Comparison of ENCODE assay signal across 21 cellular contexts in genomic region chr10:1515780-1516491, GRCh38.
A peak's percentile ranks its signal among the peaks of the same experiment; 100 is the strongest.
DNase-seq lines count a peak whose midpoint lies in the region; ATAC-seq and TF ChIP-seq lines count a peak whose summit lies in the region.
"Had no signal": no experiment of that assay in that cellular context is flagged by ENCODE, and none has a peak within 500 bp of the region (broad histone marks: within the 10 kb centered on the region; RNA-seq: fewer than 3 reads in every experiment).

No MANE protein-coding gene starts in this region.

- peaks cover 8% of the 10 kb centered on the region for H3K4me1 Mint-ChIP-seq in GM23338
- H3K4me1 Mint-ChIP-seq in stimulated activated effector memory CD8-positive, alpha-beta T cell treated with anti-CD3 and anti-CD28 coated beads, Interleukin-12 subunit alpha, Interleukin-12 subunit beta, amount 100 ng/mL, for 72 hours, result no peaks in the 10 kb centered on the region
- H3K4me1 Mint-ChIP-seq: CD14-positive monocyte, T-cell had no signal

- H3K9me3 Mint-ChIP-seq in GM23338, result peaks cover 4% of the 10 kb centered on the region; the same call in 1 of the 3 replicates
- no peaks in the 10 kb centered on the region for H3K9me3 Mint-ChIP-seq in stimulated activated effector memory CD8-positive, alpha-beta T cell treated with anti-CD3 and anti-CD28 coated beads, Interleukin-12 subunit alpha, Interleukin-12 subunit beta, amount 100 ng/mL, for 72 hours

- no peak overlapping the region for H3K4me3 Mint-ChIP-seq in GM23338
- no peak overlapping the region for H3K4me3 Mint-ChIP-seq in stimulated activated effector memory CD8-positive, alpha-beta T cell treated with anti-CD3 and anti-CD28 coated beads, Interleukin-12 subunit alpha, Interleukin-12 subunit beta, amount 100 ng/mL, for 72 hours
- H3K4me3 Mint-ChIP-seq: B cell, CD14-positive monocyte, T-cell had no signal

- no peaks in the 10 kb centered on the region for H3K36me3 ChIP-seq in GM23338 (ENCODE audit: insufficient read depth)

- no peak overlapping the region for H3K27ac Mint-ChIP-seq in GM23338
- H3K27ac Mint-ChIP-seq in stimulated activated effector memory CD8-positive, alpha-beta T cell treated with anti-CD3 and anti-CD28 coated beads, Interleukin-12 subunit alpha, Interleukin-12 subunit beta, amount 100 ng/mL, for 72 hours, result no peak overlapping the region
- H3K27ac Mint-ChIP-seq: B cell, CD14-positive monocyte, T-cell had no signal

- H3K4me3 ChIP-seq in GM23338, result no peak overlapping the region
- H3K4me3 ChIP-seq in coronary artery, result no peak overlapping the region
- H3K4me3 ChIP-seq: GM23248, PC-9 had no signal

- no peaks in the 10 kb centered on the region for H3K27me3 ChIP-seq in GM23338 (ENCODE audit: insufficient read depth)

- TF ChIP-seq CTCF in GM23338 (conservative IDR thresholded peaks at IDR 0.05; ENCODE audit: low read depth in 2 of 2), result no peak
- TF ChIP-seq CTCF in coronary artery (IDR thresholded peaks at IDR 0.05), result no peak

- no peak overlapping the region for H3K27ac ChIP-seq in GM23338 (ENCODE audit: low read depth)
- no peak overlapping the region for H3K27ac ChIP-seq in coronary artery
- H3K27ac ChIP-seq: GM23248, PC-9, RWPE1 had no signal

- H3K9me2 ChIP-seq in GM23338 (ENCODE audit: insufficient read depth), result peaks cover 9% of the 10 kb centered on the region; the same call in 1 of the 2 replicates
- H3K9me2 ChIP-seq: SK-N-SH had no signal

- no peaks in the 10 kb centered on the region for H3F3A ChIP-seq in GM23338 (replicated peaks; ENCODE audit: low read depth)

- H4K20me1 ChIP-seq in GM23338 (replicated peaks; ENCODE audit: insufficient read depth), result no peaks in the 10 kb centered on the region

- DNase-seq in NCI-H2107 treated with DMSO at 0.1 percent for 48 hours (lab: John Stamatoyannopoulos, UW; ENCODE audit: unreplicated experiment), result peak; percentile 21
- no peak for DNase-seq in NCI-H2107 (lab: John Stamatoyannopoulos, UW)
- DNase-seq in GM23338 (ENCODE audit: low spot score), result no peak
- DNase-seq in coronary artery (ENCODE audit: low spot score), result peak; percentile 49
- no peak for DNase-seq in stimulated activated effector memory CD8-positive, alpha-beta T cell treated with anti-CD3 and anti-CD28 coated beads, Interleukin-12 subunit alpha, Interleukin-12 subunit beta, amount 100 ng/mL, for 72 hours (ENCODE audit: low spot score in 2 of 2)
- DNase-seq in T-helper 1 cell, result no peak
- DNase-seq in DMS114 treated with DMSO at 0.1 percent for 48 hours (lab: John Stamatoyannopoulos, UW; ENCODE audit: unreplicated experiment), result no peak
- DNase-seq: GM23248, HCEC 1CT, KG1, NCI-H1105, NCI-H187, NCI-H226, NCI-H526 treated with DMSO at 0.1 percent for 48 hours, PC-9, SHP77 treated with DMSO at 0.1 percent for 48 hours, SK-N-SH, T-cell had no signal

- no peak overlapping the region for H2AFZ ChIP-seq in GM23338
- H2AFZ ChIP-seq: GM23248, PC-9 had no signal

- H3K79me2 ChIP-seq in GM23338 (replicated peaks; ENCODE audit: insufficient read depth), result no peaks in the 10 kb centered on the region

- H3K4me1 ChIP-seq in GM23338 (ENCODE audit: insufficient read depth), result peaks cover 3% of the 10 kb centered on the region

- peak; percentile 41 for ATAC-seq in GM23338
- ATAC-seq in stimulated activated effector memory CD8-positive, alpha-beta T cell treated with anti-CD3 and anti-CD28 coated beads, Interleukin-12 subunit alpha, Interleukin-12 subunit beta, amount 100 ng/mL, for 72 hours, result peak; percentile 8
- ATAC-seq: T-cell had no signal

- no peaks in the 10 kb centered on the region for H3K27me3 Mint-ChIP-seq in GM23338 (ENCODE audit: insufficient read depth, low read depth, poor library complexity)

- no peaks in the 10 kb centered on the region for H3K36me3 Mint-ChIP-seq in GM23338 (ENCODE audit: low read depth)
- H3K36me3 Mint-ChIP-seq in stimulated activated effector memory CD8-positive, alpha-beta T cell treated with anti-CD3 and anti-CD28 coated beads, Interleukin-12 subunit alpha, Interleukin-12 subunit beta, amount 100 ng/mL, for 72 hours, result no peaks in the 10 kb centered on the region
- H3K36me3 Mint-ChIP-seq: CD14-positive monocyte, T-cell had no signal

- H3K4me2 ChIP-seq in GM23338, result no peak overlapping the region
- H3K4me2 ChIP-seq: PC-9, SK-N-SH had no signal

TF ChIP-seq in GM23338, 12 proteins besides CTCF, POLR2A, EP300 and RAD21 (continues in another document):
- TF ChIP-seq REST (IDR thresholded peaks at IDR 0.05; ENCODE audit: unreplicated experiment) (no peak), ZNF331 (CRISPR knock-in tag; IDR thresholded peaks at IDR 0.05; ENCODE audit: low read depth) (no peak), STAT1 (IDR thresholded peaks at IDR 0.05; ENCODE audit: unreplicated experiment) (no peak), ZNF114 (CRISPR knock-in tag; IDR thresholded peaks at IDR 0.05) (no peak), NANOG (IDR thresholded peaks at IDR 0.05; ENCODE audit: borderline replicate concordance) (no peak), EZH2phosphoT487 (IDR thresholded peaks at IDR 0.05; ENCODE audit: unreplicated experiment) (no peak), EZH2 (IDR thresholded peaks at IDR 0.05; ENCODE audit: low read depth, unreplicated experiment) (no peak), CREB1 (CRISPR knock-in tag; IDR thresholded peaks at IDR 0.05; ENCODE audit: low read depth) (no peak), ETS1 (IDR thresholded peaks at IDR 0.05) (no peak), POLR2AphosphoS5 (IDR thresholded peaks at IDR 0.05; ENCODE audit: low read depth) (no peak)

Comparison
In these comparisons a context has a peak if more than half of its experiments do, and no peak if none do; other contexts are left out.
1. DNase-seq: peak in NCI-H2107 treated with DMSO at 0.1 percent for 48 hours (single experiment) and coronary artery (single experiment); none in NCI-H2107 (single experiment), GM23338 (single experiment), stimulated activated effector memory CD8-positive, alpha-beta T cell treated with anti-CD3 and anti-CD28 coated beads, Interleukin-12 subunit alpha, Interleukin-12 subunit beta, amount 100 ng/mL, for 72 hours (0 of 2), T-helper 1 cell (0 of 5) and DMS114 treated with DMSO at 0.1 percent for 48 hours (single experiment).